ENCODE assay signal across 12 cellular contexts in the genomic region with DNA sequence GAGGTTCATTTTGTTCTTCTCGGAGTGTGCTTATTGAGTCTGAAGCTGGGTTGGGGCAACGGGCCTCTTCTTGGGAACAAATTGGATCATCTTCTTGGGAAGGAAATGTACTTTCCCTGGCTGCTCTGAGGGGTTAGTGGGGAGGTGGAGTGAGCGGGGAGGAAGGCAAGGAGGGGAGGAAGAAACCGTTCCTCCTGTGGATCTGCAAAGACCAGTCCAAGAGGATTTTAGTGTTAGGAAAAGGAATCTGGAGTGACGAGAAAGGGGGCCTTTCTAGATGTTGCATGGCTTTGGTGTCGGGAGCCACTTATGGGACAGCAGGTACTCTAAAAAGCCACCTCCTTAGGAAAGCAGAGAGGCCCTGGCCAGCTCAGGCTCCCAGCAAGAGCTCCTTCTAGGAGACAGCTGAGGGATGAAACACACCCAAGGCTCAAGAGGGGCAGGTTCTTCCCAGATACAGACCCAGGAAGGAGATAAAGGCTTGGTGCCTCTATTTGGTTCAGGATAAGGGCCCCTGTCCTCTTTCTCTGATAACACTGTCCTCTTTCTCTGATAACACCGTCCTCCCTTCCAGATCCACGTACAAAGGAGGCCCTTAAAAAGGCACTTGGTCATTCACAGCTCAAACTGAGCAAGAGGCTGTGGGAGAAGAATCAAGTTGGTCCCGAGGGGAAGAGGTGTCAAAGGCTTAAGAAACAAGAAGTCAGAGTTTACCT. TPM values are rescaled to one million over a fixed set of nuclear protein-coding genes. Genes with fewer than 3 reads are reported as not detected.
A peak's percentile ranks its signal among the peaks of the same experiment; 100 is the strongest.
DNase-seq lines count a peak whose midpoint lies in the region; ATAC-seq, FAIRE-seq and TF ChIP-seq lines count a peak whose summit lies in the region.
"Had no signal": no experiment of that assay in that cellular context is flagged by ENCODE, and none has a peak within 500 bp of the region (broad histone marks: within the 10 kb centered on the region; RNA-seq: fewer than 3 reads in every experiment).

No MANE protein-coding gene starts in this region.

- intact Hi-C loops in kidney (cut with DNase I) (no loop called here), gastrocnemius medialis (cut with DNase I; ENCODE audit: low total_unique reads) (loop anchor here (10.0 kb wide), 1 partner anchor 311 kb away; no protein-coding TSS in a partner anchor)

- TF ChIP-seq POLR2A in gastrocnemius medialis (IDR thresholded peaks at IDR 0.05) = no peak

- H3K4me3 ChIP-seq in GM23338 = peak overlapping the region; percentile 53
- peak overlapping the region; percentile 36 to 70 for H3K4me3 ChIP-seq in kidney (ENCODE audit: low read length in 2 of 2)
- H3K4me3 ChIP-seq in gastrocnemius medialis = peak overlapping the region; percentile 18 to 51 (median 37)

- H3K9me3 ChIP-seq in kidney (ENCODE audit: control insufficient read depth in 1 of 2, low read length in 2 of 2) (no peaks in the 10 kb centered on the region), gastrocnemius medialis (no peaks in the 10 kb centered on the region)

- peaks cover 27% of the 10 kb centered on the region for H3K27me3 Mint-ChIP-seq in GM23338 (ENCODE audit: insufficient read depth, low read depth, poor library complexity)

- peaks cover 3% of the 10 kb centered on the region; the same call in 1 of the 3 replicates for H3K9me3 Mint-ChIP-seq in GM23338
- H3K9me3 Mint-ChIP-seq: activated T-helper 1 cell treated with anti-CD3 and anti-CD28 coated beads, Interleukin-12 subunit alpha, Interleukin-12 subunit beta, Interleukin-2, Interleukin-4 antibody, amounts not matched to agents 30 ng/mL and 10 ng/mL and 1 ng/mL, durations not matched to agents 14 hours and 24 hours and 36 hours had no signal

- peak overlapping the region; percentile 5 to 62 for H3K9ac ChIP-seq in kidney (ENCODE audit: low read length in 2 of 2)

- no peak for FAIRE-seq in kidney (lab: Jason Lieb, UNC)

- peaks cover 20% of the 10 kb centered on the region for H3K4me1 ChIP-seq in GM23338 (ENCODE audit: insufficient read depth)
- peaks cover 8 to 13% of the 10 kb centered on the region in 2 donors for H3K4me1 ChIP-seq in kidney (ENCODE audit: control insufficient read depth in 1 of 2, insufficient read depth in 1 of 2, low read depth in 1 of 2, low read length in 2 of 2)
- peaks cover 15 to 21% of the 10 kb centered on the region in 2 donors for H3K4me1 ChIP-seq in gastrocnemius medialis

- peak overlapping the region; percentile 68 for H3K4me3 Mint-ChIP-seq in GM23338
- H3K4me3 Mint-ChIP-seq: activated T-helper 1 cell treated with anti-CD3 and anti-CD28 coated beads, Interleukin-12 subunit alpha, Interleukin-12 subunit beta, Interleukin-2, Interleukin-4 antibody, amounts not matched to agents 30 ng/mL and 10 ng/mL and 1 ng/mL, durations not matched to agents 14 hours and 24 hours and 36 hours; CD8-positive, alpha-beta memory T cell; T-cell had no signal

- ATAC-seq in GM23338 (peak; percentile 3; the same call in 2 of the 3 replicates), gastrocnemius medialis (peak; percentile 30 to 45), GM19455 (IDR thresholded peaks at IDR 0.05; ENCODE audit: unreplicated experiment) (no peak)
- ATAC-seq: T-cell had no signal

- in situ Hi-C loops in gastrocnemius medialis (cut with MboI; ENCODE audit: low sequenced_read_pairs in 4 of 4) = loop anchor here in 2 of 4 donors (25.0 kb wide), 1 partner anchor 309 kb away; no protein-coding TSS in a partner anchor

- peaks cover 26% of the 10 kb centered on the region for H3K4me1 Mint-ChIP-seq in GM23338
- H3K4me1 Mint-ChIP-seq: T-cell had no signal

- peak overlapping the region; percentile 80 for H3K4me2 ChIP-seq in GM23338

- peaks cover 2% of the 10 kb centered on the region; the same call in 1 of the 3 replicates for H3K36me3 Mint-ChIP-seq in GM23338 (ENCODE audit: low read depth)
- H3K36me3 Mint-ChIP-seq: CD8-positive, alpha-beta memory T cell; T-cell had no signal

- peak overlapping the region; percentile 87; the same call in 1 of the 2 replicates for H2AFZ ChIP-seq in GM23338

- H4K20me1 ChIP-seq in GM23338 (replicated peaks; ENCODE audit: insufficient read depth) = no peaks in the 10 kb centered on the region

- DNase-seq in GM23338 (ENCODE audit: low spot score) (no peak), kidney (no peak), gastrocnemius medialis (no peak), NOMO-1 (lab: John Stamatoyannopoulos, UW; ENCODE audit: unreplicated experiment in 2 of 2) (no peak), NCI-H1417 treated with DMSO at 0.1 percent for 48 hours (lab: John Stamatoyannopoulos, UW) (no peak), SW480 (ENCODE audit: low spot score) (no peak)
- DNase-seq: CD8-positive, alpha-beta memory T cell; T-cell had no signal

- H3K9me2 ChIP-seq in GM23338 (ENCODE audit: insufficient read depth) = no peaks in the 10 kb centered on the region

- no peaks in the 10 kb centered on the region for H3K79me2 ChIP-seq in GM23338 (replicated peaks; ENCODE audit: insufficient read depth)

- no peaks in the 10 kb centered on the region for H3K36me3 ChIP-seq in GM23338 (ENCODE audit: insufficient read depth)
- no peaks in the 10 kb centered on the region for H3K36me3 ChIP-seq in kidney (ENCODE audit: control insufficient read depth in 1 of 2, insufficient read depth in 2 of 2, low read length in 2 of 2)
- no peaks in the 10 kb centered on the region for H3K36me3 ChIP-seq in gastrocnemius medialis

- H3K27me3 ChIP-seq in GM23338 (ENCODE audit: insufficient read depth) = peaks cover 50% of the 10 kb centered on the region
- H3K27me3 ChIP-seq in gastrocnemius medialis = peaks cover 0 to 13% (median 0%) of the 10 kb centered on the region in 3 donors

- no peak overlapping the region for H3K27ac ChIP-seq in GM23338 (ENCODE audit: low read depth)
- H3K27ac ChIP-seq in cingulate gyrus (ENCODE audit: low read depth, low read length) = peak overlapping the region; percentile 12
- peak overlapping the region; percentile 59 to 87 for H3K27ac ChIP-seq in kidney (ENCODE audit: low read depth in 2 of 2, low read length in 2 of 2)
- H3K27ac ChIP-seq in gastrocnemius medialis = peak overlapping the region; percentile 34 to 74 (median 57)
- H3K27ac ChIP-seq: epithelial cell of prostate had no signal

- TF ChIP-seq CTCF in GM23338 (conservative IDR thresholded peaks at IDR 0.05; ENCODE audit: low read depth in 2 of 2) (no peak), kidney (IDR thresholded peaks at IDR 0.05; ENCODE audit: borderline replicate concordance, extremely low read depth, insufficient read depth) (no peak), gastrocnemius medialis (IDR thresholded peaks at IDR 0.05 in 4 of 5, conservative IDR thresholded peaks at IDR 0.05 in 1 of 5) (no peak)

- H3F3A ChIP-seq in GM23338 (replicated peaks; ENCODE audit: low read depth) = peaks cover 1% of the 10 kb centered on the region; the same call in 1 of the 2 replicates

- no peak overlapping the region for H3K27ac Mint-ChIP-seq in GM23338
- H3K27ac Mint-ChIP-seq: activated T-helper 1 cell treated with anti-CD3 and anti-CD28 coated beads, Interleukin-12 subunit alpha, Interleukin-12 subunit beta, Interleukin-2, Interleukin-4 antibody, amounts not matched to agents 30 ng/mL and 10 ng/mL and 1 ng/mL, durations not matched to agents 14 hours and 24 hours and 36 hours; CD8-positive, alpha-beta memory T cell; T-cell had no signal

TF ChIP-seq in GM23338, 12 proteins besides CTCF, POLR2A, EP300 and RAD21:
- TF ChIP-seq EZH2 (IDR thresholded peaks at IDR 0.05; ENCODE audit: low read depth, unreplicated experiment) (no peak), ZNF114 (CRISPR knock-in tag; IDR thresholded peaks at IDR 0.05) (no peak), STAT1 (IDR thresholded peaks at IDR 0.05; ENCODE audit: unreplicated experiment) (no peak), CREB1 (CRISPR knock-in tag; IDR thresholded peaks at IDR 0.05; ENCODE audit: low read depth) (no peak)
- TF ChIP-seq, protein P1, sequence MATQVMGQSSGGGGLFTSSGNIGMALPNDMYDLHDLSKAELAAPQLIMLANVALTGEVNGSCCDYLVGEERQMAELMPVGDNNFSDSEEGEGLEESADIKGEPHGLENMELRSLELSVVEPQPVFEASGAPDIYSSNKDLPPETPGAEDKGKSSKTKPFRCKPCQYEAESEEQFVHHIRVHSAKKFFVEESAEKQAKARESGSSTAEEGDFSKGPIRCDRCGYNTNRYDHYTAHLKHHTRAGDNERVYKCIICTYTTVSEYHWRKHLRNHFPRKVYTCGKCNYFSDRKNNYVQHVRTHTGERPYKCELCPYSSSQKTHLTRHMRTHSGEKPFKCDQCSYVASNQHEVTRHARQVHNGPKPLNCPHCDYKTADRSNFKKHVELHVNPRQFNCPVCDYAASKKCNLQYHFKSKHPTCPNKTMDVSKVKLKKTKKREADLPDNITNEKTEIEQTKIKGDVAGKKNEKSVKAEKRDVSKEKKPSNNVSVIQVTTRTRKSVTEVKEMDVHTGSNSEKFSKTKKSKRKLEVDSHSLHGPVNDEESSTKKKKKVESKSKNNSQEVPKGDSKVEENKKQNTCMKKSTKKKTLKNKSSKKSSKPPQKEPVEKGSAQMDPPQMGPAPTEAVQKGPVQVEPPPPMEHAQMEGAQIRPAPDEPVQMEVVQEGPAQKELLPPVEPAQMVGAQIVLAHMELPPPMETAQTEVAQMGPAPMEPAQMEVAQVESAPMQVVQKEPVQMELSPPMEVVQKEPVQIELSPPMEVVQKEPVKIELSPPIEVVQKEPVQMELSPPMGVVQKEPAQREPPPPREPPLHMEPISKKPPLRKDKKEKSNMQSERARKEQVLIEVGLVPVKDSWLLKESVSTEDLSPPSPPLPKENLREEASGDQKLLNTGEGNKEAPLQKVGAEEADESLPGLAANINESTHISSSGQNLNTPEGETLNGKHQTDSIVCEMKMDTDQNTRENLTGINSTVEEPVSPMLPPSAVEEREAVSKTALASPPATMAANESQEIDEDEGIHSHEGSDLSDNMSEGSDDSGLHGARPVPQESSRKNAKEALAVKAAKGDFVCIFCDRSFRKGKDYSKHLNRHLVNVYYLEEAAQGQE (IDR thresholded peaks at IDR 0.05; ENCODE audit: unreplicated experiment) = no peak

RNA-seq across cellular contexts. Expression of a gene that starts 0.5 kb away (rescaled TPM):
- total RNA-seq in GM23338 (2014; rRNA removed; shearing (Covaris generic)) = 11.8 and 16.6 TPM in 2 replicates
- polyA plus RNA-seq in GM23338 (2016; fragmentation: Nextera tagmentation; extraction: Ambion mirVana) (7.5 and 8.9 TPM in 2 replicates), kidney (ENCODE audit: insufficient read depth, low read depth, low replicate concordance) (111 TPM)
- total RNA-seq in kidney (193 TPM), gastrocnemius medialis (10 to 100 TPM in 1 of 4 donors, 1 to 10 TPM in 3; 2.5 to 13.0 (median 5.9) TPM)
- total RNA-seq: activated T-helper 1 cell treated with anti-CD3 and anti-CD28 coated beads, Interleukin-12 subunit alpha, Interleukin-12 subunit beta, Interleukin-2, Interleukin-4 antibody, amounts not matched to agents 30 ng/mL and 10 ng/mL and 1 ng/mL, durations not matched to agents 14 hours and 24 hours and 36 hours; CD8-positive, alpha-beta memory T cell had no signal
- polyA plus RNA-seq: CD8-positive, alpha-beta memory T cell had no signal

Comparison
In these comparisons a context has a peak if more than half of its experiments do, and no peak if none do; other contexts are left out.
1. RNA of a gene that starts 0.5 kb away (total RNA-seq): 193 TPM in kidney (single experiment); 11.8 to 16.6 TPM in GM23338 and 2.5 to 13.0 TPM in gastrocnemius medialis; every median in the first group is over 10 times any median in the second.
2. Peak in every context shown above with its lines, with median percentiles within 50 percentile points of each other: H3K4me3 ChIP-seq.